In genomic region chr12:53147181-53147580, GRCh38 we compare ENCODE assay signal across 9 cellular contexts. TPM values are rescaled to one million over a fixed set of nuclear protein-coding genes. Genes with fewer than 3 reads are reported as not detected.
"Had no signal": no experiment of that assay in that cellular context is flagged by ENCODE, and none has a peak within 500 bp of the region (broad histone marks: within the 10 kb centered on the region; RNA-seq: fewer than 3 reads in every experiment).

No MANE protein-coding gene starts in this region.

- H3K4me2 ChIP-seq: KMS-11 had no signal

- H3K9ac ChIP-seq: KMS-11 had no signal

- H3K27ac ChIP-seq: HL-60, KMS-11 had no signal

- DNase-seq: IMR-90, KBM-7, KG1 had no signal

- ATAC-seq: HepG2 had no signal

- FAIRE-seq: HepG2, HTR-8/SVneo had no signal

RNA-seq across cellular contexts. Expression of gene SOAT2, which starts 43.9 kb away (rescaled TPM):
- total RNA-seq: HT1080 had no signal
- polyA plus RNA-seq: IgD-negative memory B cell had no signal

RNA-seq across cellular contexts. Expression of gene ITGB7, which starts 59.9 kb away (rescaled TPM):
- total RNA-seq: HT1080 had no signal
